29 cellular contexts compared by ENCODE assay signal in genomic region chr9:1910269-1910811, GRCh38.
"Had no signal": no experiment of that assay in that cellular context is flagged by ENCODE, and none has a peak within 500 bp of the region (broad histone marks: within the 10 kb centered on the region; RNA-seq: fewer than 3 reads in every experiment).

No MANE protein-coding gene starts in this region.

- H3K36me3 Mint-ChIP-seq: natural killer cell had no signal

- H3K4me3 Mint-ChIP-seq: activated CD4-positive, alpha-beta memory T cell treated with anti-CD3 and anti-CD28 coated beads, Interleukin-2, amount 10 ng/mL, durations not matched to agents 7 days and 5 days; activated CD4-positive, alpha-beta T cell treated with anti-CD3 and anti-CD28 coated beads, Interleukin-2, amount 10 ng/mL, durations not matched to agents 7 days and 5 days; activated T-cell treated with anti-CD3 and anti-CD28 coated beads, Interleukin-2, amount 50 U/mL, for 4 hours; activated T-helper 17 cell treated with anti-CD3 and anti-CD28 coated beads, Interleukin-2, amount 50 U/mL, for 72 hours; dendritic cell treated with granulocyte-macrophage colony-stimulating factor and Interleukin-4, amounts not matched to agents 40 ng/mL and 50 ng/mL, for 4 days; endodermal cell; natural killer cell; T-helper 17 cell had no signal

- DNase-seq: activated CD4-positive, alpha-beta memory T cell treated with anti-CD3 and anti-CD28 coated beads, Interleukin-2, amount 10 ng/mL, durations not matched to agents 7 days and 5 days; activated CD4-positive, alpha-beta T cell treated with anti-CD3 and anti-CD28 coated beads for 1 hour; activated CD4-positive, alpha-beta T cell treated with anti-CD3 and anti-CD28 coated beads, Interleukin-2, amount 10 ng/mL, durations not matched to agents 7 days and 5 days; activated gamma-delta T cell treated with Interleukin-2 at 50 U/mL for 16 hours; activated naive CD4-positive, alpha-beta T cell treated with anti-CD3 and anti-CD28 coated beads, Interleukin-2, amount 50 U/mL, for 16 hours; activated T-cell treated with anti-CD3 and anti-CD28 coated beads, Interleukin-2, amount 50 U/mL, for 4 hours; central memory CD4-positive, alpha-beta T cell; endodermal cell; foreskin fibroblast; head of caudate nucleus; hippocampal formation; kidney glomerular epithelial cell; lower lobe of right lung; mesenchymal stem cell; natural killer cell; posterior cingulate gyrus; right cardiac atrium; spleen; stimulated activated naive CD4-positive, alpha-beta T cell treated with Interleukin-2 at 50 U/mL for 16 hours; T-helper 17 cell; T1000; upper lobe of left lung had no signal

- H3K27me3 Mint-ChIP-seq: activated CD4-positive, alpha-beta memory T cell treated with anti-CD3 and anti-CD28 coated beads, Interleukin-2, amount 10 ng/mL, durations not matched to agents 7 days and 5 days; activated CD4-positive, alpha-beta T cell treated with anti-CD3 and anti-CD28 coated beads, Interleukin-2, amount 10 ng/mL, durations not matched to agents 7 days and 5 days; activated T-helper 17 cell treated with anti-CD3 and anti-CD28 coated beads, Interleukin-2, amount 50 U/mL, for 72 hours; dendritic cell treated with granulocyte-macrophage colony-stimulating factor and Interleukin-4, amounts not matched to agents 40 ng/mL and 50 ng/mL, for 4 days had no signal

- H3K9me3 ChIP-seq: breast epithelium, lower lobe of right lung, thoracic aorta, upper lobe of left lung, vagina had no signal

- H3K9me3 Mint-ChIP-seq: activated CD4-positive, alpha-beta T cell treated with anti-CD3 and anti-CD28 coated beads, Interleukin-2, amount 10 ng/mL, durations not matched to agents 7 days and 5 days; activated T-cell treated with anti-CD3 and anti-CD28 coated beads, Interleukin-2, amount 50 U/mL, for 4 hours; activated T-helper 17 cell treated with anti-CD3 and anti-CD28 coated beads, Interleukin-2, amount 50 U/mL, for 72 hours had no signal

- H3K4me1 Mint-ChIP-seq: activated CD4-positive, alpha-beta memory T cell treated with anti-CD3 and anti-CD28 coated beads, Interleukin-2, amount 10 ng/mL, durations not matched to agents 7 days and 5 days; activated CD4-positive, alpha-beta T cell treated with anti-CD3 and anti-CD28 coated beads, Interleukin-2, amount 10 ng/mL, durations not matched to agents 7 days and 5 days; activated T-helper 17 cell treated with anti-CD3 and anti-CD28 coated beads, Interleukin-2, amount 50 U/mL, for 72 hours; endodermal cell; natural killer cell; T-helper 17 cell had no signal

- H3K4me3 ChIP-seq: breast epithelium, lower lobe of right lung, spleen, thoracic aorta, upper lobe of left lung, vagina had no signal

- H3K27me3 ChIP-seq: breast epithelium, spleen, upper lobe of left lung, vagina had no signal

- H3K27ac Mint-ChIP-seq: activated CD4-positive, alpha-beta memory T cell treated with anti-CD3 and anti-CD28 coated beads, Interleukin-2, amount 10 ng/mL, durations not matched to agents 7 days and 5 days; activated CD4-positive, alpha-beta T cell treated with anti-CD3 and anti-CD28 coated beads, Interleukin-2, amount 10 ng/mL, durations not matched to agents 7 days and 5 days; activated T-helper 17 cell treated with anti-CD3 and anti-CD28 coated beads, Interleukin-2, amount 50 U/mL, for 72 hours; dendritic cell treated with granulocyte-macrophage colony-stimulating factor and Interleukin-4, amounts not matched to agents 40 ng/mL and 50 ng/mL, for 4 days; endodermal cell; natural killer cell; T-helper 17 cell had no signal

- H3K27ac ChIP-seq: breast epithelium, lower lobe of right lung, spleen, thoracic aorta, upper lobe of left lung, vagina had no signal

- H3K36me3 ChIP-seq: breast epithelium, lower lobe of right lung, spleen, thoracic aorta, upper lobe of left lung, vagina had no signal

- ATAC-seq: activated T-cell treated with anti-CD3 and anti-CD28 coated beads, Interleukin-2, amount 50 U/mL, for 4 hours; activated T-helper 17 cell treated with anti-CD3 and anti-CD28 coated beads, Interleukin-2, amount 50 U/mL, for 72 hours; esophagus mucosa; left lobe of liver; lower lobe of right lung; natural killer cell; right cardiac atrium; T-helper 17 cell had no signal

- H3K4me1 ChIP-seq: breast epithelium, lower lobe of right lung, spleen, upper lobe of left lung, vagina had no signal
